ENCODE assay signal across 8 cellular contexts in the genomic region with DNA sequence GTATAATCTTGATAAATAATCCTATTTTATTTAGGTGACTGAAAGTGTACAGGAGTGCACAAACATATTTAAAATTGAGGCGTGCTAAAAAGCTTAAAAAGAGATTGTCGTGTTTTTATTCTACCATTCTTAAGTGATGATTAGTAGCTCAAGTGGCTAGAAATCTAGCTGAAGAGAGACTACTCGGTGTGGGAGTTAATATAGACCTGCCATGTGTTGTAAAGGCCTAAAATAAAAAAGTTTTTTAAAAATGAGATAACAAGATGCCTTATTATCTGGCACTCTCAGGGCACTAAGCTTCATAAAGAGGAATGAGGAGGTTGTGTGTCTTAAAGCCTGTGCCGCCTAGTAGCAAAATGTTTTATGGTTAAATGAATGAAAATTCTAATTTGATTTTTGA. TPM values are rescaled to one million over a fixed set of nuclear protein-coding genes. Genes with fewer than 3 reads are reported as not detected.
DNase-seq lines count a peak whose midpoint lies in the region; ATAC-seq and TF ChIP-seq lines count a peak whose summit lies in the region.

No MANE protein-coding gene starts in this region.

- H3K4me3 Mint-ChIP-seq in Calu3 (ENCODE audit: low read depth, unreplicated experiment) (peak overlapping the region; percentile 88), endothelial cell (ENCODE audit: unreplicated experiment) (peak overlapping the region; percentile 99), osteocyte (ENCODE audit: unreplicated experiment) (peak overlapping the region; percentile 95)

- POLR2A ChIA-PET in OCI-LY7 (lab: Charles Lee) = interaction anchor here (0.5 kb wide), 1 partner anchor 148 kb away, joined by 3 read pairs; no protein-coding TSS in a partner anchor

- no peaks in the 10 kb centered on the region for H3K9me3 ChIP-seq in OCI-LY7 (ENCODE audit: low read length)

- no peak for ATAC-seq in GM21619 (IDR thresholded peaks at IDR 0.05; ENCODE audit: unreplicated experiment)

- H3K27ac ChIP-seq in OCI-LY7 (ENCODE audit: low read depth, low read length, poor library complexity, severe bottlenecking) = no peak overlapping the region

- H3K36me3 Mint-ChIP-seq in Calu3 (ENCODE audit: insufficient read depth, unreplicated experiment) = peaks cover 22% of the 10 kb centered on the region
- H3K36me3 Mint-ChIP-seq in endothelial cell (ENCODE audit: low read depth, unreplicated experiment) = peaks cover 10% of the 10 kb centered on the region
- H3K36me3 Mint-ChIP-seq in osteocyte (ENCODE audit: unreplicated experiment) = peaks cover 3% of the 10 kb centered on the region

- no peaks in the 10 kb centered on the region for H3K36me3 ChIP-seq in OCI-LY7 (ENCODE audit: insufficient read depth, low read length)

- H3K27ac Mint-ChIP-seq in Calu3 (ENCODE audit: unreplicated experiment) (peak overlapping the region; percentile 94), endothelial cell (ENCODE audit: unreplicated experiment) (peak overlapping the region; percentile 98), osteocyte (ENCODE audit: unreplicated experiment) (peak overlapping the region; percentile 97)

- H3K9me2 ChIP-seq in OCI-LY7 (ENCODE audit: insufficient read depth, low read length) = no peaks in the 10 kb centered on the region

- CTCF ChIA-PET in Calu3 (lab: Charles Lee) = interaction anchor here (0.6 kb wide), 1 partner anchor 464 kb away, joined by 3 read pairs; no protein-coding TSS in a partner anchor
- CTCF ChIA-PET in OCI-LY7 (lab: Charles Lee; ENCODE audit: unreplicated experiment) = no interaction called here

- peaks cover 11% of the 10 kb centered on the region for H3K4me1 ChIP-seq in OCI-LY7 (ENCODE audit: insufficient read depth, low read length, poor library complexity, severe bottlenecking)

- peaks cover 62% of the 10 kb centered on the region for H3K79me2 ChIP-seq in OCI-LY7 (ENCODE audit: insufficient read depth, low read depth, low read length)

- no peak for DNase-seq in Calu3
- no peak for DNase-seq in OCI-LY7 (ENCODE audit: low spot score)
- no peak for DNase-seq in endothelial cell (ENCODE audit: low spot score)
- DNase-seq in osteocyte (ENCODE audit: extremely low spot score, unreplicated experiment) = no peak
- DNase-seq in NCI-H146 (lab: John Stamatoyannopoulos, UW) = no peak
- no peak for DNase-seq in COLO668 (lab: John Stamatoyannopoulos, UW; ENCODE audit: unreplicated experiment)
- DNase-seq in DMS153 treated with DMSO at 0.1 percent for 48 hours (lab: John Stamatoyannopoulos, UW; ENCODE audit: unreplicated experiment) = no peak

- peak overlapping the region; percentile 99 for H3K4me3 ChIP-seq in OCI-LY7 (ENCODE audit: low read depth, low read length, poor library complexity, severe bottlenecking)

- TF ChIP-seq CTCF in Calu3 (IDR thresholded peaks at IDR 0.05; ENCODE audit: unreplicated experiment) = no peak
- no peak for TF ChIP-seq CTCF in OCI-LY7 (conservative IDR thresholded peaks at IDR 0.05; ENCODE audit: low read length)
- TF ChIP-seq CTCF in endothelial cell (IDR thresholded peaks at IDR 0.05; ENCODE audit: unreplicated experiment) = no peak
- TF ChIP-seq CTCF in osteocyte (IDR thresholded peaks at IDR 0.05) = no peak

- peak overlapping the region; percentile 94 for H3K4me2 ChIP-seq in OCI-LY7 (ENCODE audit: low read length)

- H3K27me3 Mint-ChIP-seq in Calu3 (ENCODE audit: unreplicated experiment) (no peaks in the 10 kb centered on the region), endothelial cell (ENCODE audit: unreplicated experiment) (peaks cover 14% of the 10 kb centered on the region), osteocyte (ENCODE audit: unreplicated experiment) (no peaks in the 10 kb centered on the region)

- peaks cover 25% of the 10 kb centered on the region for H3K4me1 Mint-ChIP-seq in Calu3 (ENCODE audit: low read depth, unreplicated experiment)
- H3K4me1 Mint-ChIP-seq in endothelial cell (ENCODE audit: unreplicated experiment) = peaks cover 44% of the 10 kb centered on the region
- peaks cover 35% of the 10 kb centered on the region for H3K4me1 Mint-ChIP-seq in osteocyte (ENCODE audit: unreplicated experiment)

- BruUV-seq in Calu3 (replicated peaks; lab: Mats Ljungman, UMichigan) (no TSS peak), OCI-LY7 (replicated peaks; lab: Mats Ljungman, UMichigan) (no TSS peak)

- no peaks in the 10 kb centered on the region for H3K9me3 Mint-ChIP-seq in Calu3 (ENCODE audit: low read depth, unreplicated experiment)
- H3K9me3 Mint-ChIP-seq in endothelial cell (ENCODE audit: unreplicated experiment) = no peaks in the 10 kb centered on the region
- H3K9me3 Mint-ChIP-seq in osteocyte (ENCODE audit: unreplicated experiment) = no peaks in the 10 kb centered on the region

- intact Hi-C loops in Calu3 (cut with micrococcal nuclease; ENCODE audit: unreplicated experiment) = no loop called here
- intact Hi-C loops in OCI-LY7 (cut with micrococcal nuclease; ENCODE audit: unreplicated experiment) = loop anchor here (10.0 kb wide), 1 partner anchor 1321 kb away; a partner anchor contains a TSS

- peaks cover 21% of the 10 kb centered on the region for H4K20me1 ChIP-seq in OCI-LY7 (ENCODE audit: insufficient read depth, low read length)

- no peak overlapping the region for H2AFZ ChIP-seq in OCI-LY7 (ENCODE audit: low read length)

RNA-seq across cellular contexts. Expression of a gene that starts 1.7 kb away (rescaled TPM):
- total RNA-seq in Calu3 (2022) = 209 TPM in 2 replicates
- total RNA-seq in OCI-LY7 (2014; rRNA removed; shearing (Covaris generic)) = 42.1 and 53.3 TPM in 2 replicates
- total RNA-seq in OCI-LY7 (2022) = 96.2 and 103 TPM in 2 replicates
- 195 TPM for total RNA-seq in endothelial cell (ENCODE audit: unreplicated experiment)
- total RNA-seq in osteocyte = 194 and 207 TPM in 2 replicates
